1 cellular context compared by ENCODE assay signal in genomic region chr9:116452634-116453033, GRCh38.
TF ChIP-seq lines count a peak whose summit lies in the region.

No MANE protein-coding gene starts in this region.

TF ChIP-seq in K562, 482 proteins besides CTCF, POLR2A, EP300 and RAD21 (continued from another document):
- no peak for TF ChIP-seq ATF3 (IDR thresholded peaks at IDR 0.05)
- TF ChIP-seq ATF3 (CRISPR knock-in tag; conservative IDR thresholded peaks at IDR 0.05), result no peak
- TF ChIP-seq NR2F6 (CRISPR knock-in tag; IDR thresholded peaks at IDR 0.05), result no peak
